Comparison of ENCODE assay signal across 2 cellular contexts in the genomic region with DNA sequence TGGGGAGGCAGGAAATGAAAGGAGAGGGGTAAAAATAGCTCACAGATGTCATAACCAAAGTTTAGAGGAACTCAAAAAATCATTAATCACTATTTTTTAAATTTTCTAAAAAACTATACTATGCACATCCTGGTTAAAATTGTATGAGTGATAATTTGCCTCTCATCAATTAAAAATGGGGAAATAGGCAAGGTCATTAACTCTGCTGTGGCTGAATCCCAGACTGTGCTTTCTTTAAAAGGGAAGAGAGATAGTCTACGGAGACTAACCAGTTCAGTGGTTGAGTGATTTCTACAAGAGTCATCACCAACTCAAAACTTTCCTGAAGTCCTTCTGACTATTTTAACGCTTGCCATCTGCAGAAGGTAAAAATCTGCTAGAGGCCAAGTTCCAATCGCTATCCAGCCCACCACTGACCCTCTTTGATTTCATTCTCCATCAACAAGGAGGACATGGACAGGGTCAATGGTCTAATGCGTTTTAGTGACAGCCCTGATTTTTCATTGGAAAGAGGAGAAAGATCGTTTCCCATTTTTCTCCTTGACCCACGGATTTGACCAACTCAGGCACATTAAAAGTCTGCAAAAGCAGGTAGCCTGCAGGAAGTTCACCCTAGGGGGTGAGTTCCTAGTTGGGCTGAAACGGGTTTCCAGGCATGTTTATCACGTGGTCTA.
A peak's percentile ranks its signal among the peaks of the same experiment; 100 is the strongest.
TF ChIP-seq lines count a peak whose summit lies in the region.

No MANE protein-coding gene starts in this region.

TF ChIP-seq in GM12878, 131 proteins besides CTCF, POLR2A, EP300 and RAD21 (continued from another document):
- TF ChIP-seq E2F4 (IDR thresholded peaks at IDR 0.05; ENCODE audit: low read depth, low read length) (no peak), SUPT20H (IDR thresholded peaks at IDR 0.05; ENCODE audit: borderline replicate concordance, control insufficient read depth, low read depth, low read length) (no peak), EZH2 (IDR thresholded peaks at IDR 0.05; ENCODE audit: borderline replicate concordance, control insufficient read depth, low read depth, low read length) (no peak), NRF1 (conservative IDR thresholded peaks at IDR 0.05; ENCODE audit: low read depth, low read length) (no peak)
- TF ChIP-seq, protein P1, sequence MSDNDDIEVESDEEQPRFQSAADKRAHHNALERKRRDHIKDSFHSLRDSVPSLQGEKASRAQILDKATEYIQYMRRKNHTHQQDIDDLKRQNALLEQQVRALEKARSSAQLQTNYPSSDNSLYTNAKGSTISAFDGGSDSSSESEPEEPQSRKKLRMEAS (IDR thresholded peaks at IDR 0.05; ENCODE audit: low read depth, low read length): no peak

TF ChIP-seq in HepG2, 621 proteins besides CTCF, POLR2A, EP300 and RAD21 (continued from another document):
- TF ChIP-seq, protein P2, sequence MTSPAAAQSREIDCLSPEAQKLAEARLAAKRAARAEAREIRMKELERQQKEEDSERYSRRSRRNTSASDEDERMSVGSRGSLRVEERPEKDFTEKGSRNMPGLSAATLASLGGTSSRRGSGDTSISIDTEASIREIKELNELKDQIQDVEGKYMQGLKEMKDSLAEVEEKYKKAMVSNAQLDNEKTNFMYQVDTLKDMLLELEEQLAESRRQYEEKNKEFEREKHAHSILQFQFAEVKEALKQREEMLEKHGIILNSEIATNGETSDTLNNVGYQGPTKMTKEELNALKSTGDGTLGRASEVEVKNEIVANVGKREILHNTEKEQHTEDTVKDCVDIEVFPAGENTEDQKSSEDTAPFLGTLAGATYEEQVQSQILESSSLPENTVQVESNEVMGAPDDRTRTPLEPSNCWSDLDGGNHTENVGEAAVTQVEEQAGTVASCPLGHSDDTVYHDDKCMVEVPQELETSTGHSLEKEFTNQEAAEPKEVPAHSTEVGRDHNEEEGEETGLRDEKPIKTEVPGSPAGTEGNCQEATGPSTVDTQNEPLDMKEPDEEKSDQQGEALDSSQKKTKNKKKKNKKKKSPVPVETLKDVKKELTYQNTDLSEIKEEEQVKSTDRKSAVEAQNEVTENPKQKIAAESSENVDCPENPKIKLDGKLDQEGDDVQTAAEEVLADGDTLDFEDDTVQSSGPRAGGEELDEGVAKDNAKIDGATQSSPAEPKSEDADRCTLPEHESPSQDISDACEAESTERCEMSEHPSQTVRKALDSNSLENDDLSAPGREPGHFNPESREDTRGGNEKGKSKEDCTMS (CRISPR knock-in tag; conservative IDR thresholded peaks at IDR 0.05): no peak
- TF ChIP-seq ZNF879 (CRISPR knock-in tag; IDR thresholded peaks at IDR 0.05) (no peak), ZNF670 (CRISPR knock-in tag; IDR thresholded peaks at IDR 0.05; ENCODE audit: borderline replicate concordance) (0 out of 2 replicates have a peak, but pooled peaks have one; percentile 1), ZNF7 (CRISPR knock-in tag; IDR thresholded peaks at IDR 0.05) (peak; percentile 96), HDAC2 (CRISPR knock-in tag; IDR thresholded peaks at IDR 0.05) (0 out of 2 replicates have a peak, but pooled peaks have one; percentile 4), ZMYM4 (CRISPR knock-in tag; IDR thresholded peaks at IDR 0.05) (no peak), ZNF749 (CRISPR knock-in tag; IDR thresholded peaks at IDR 0.05; ENCODE audit: borderline replicate concordance) (peak; percentile 9; the same call in 1 of the 2 replicates), ZNF781 (CRISPR knock-in tag; IDR thresholded peaks at IDR 0.05; ENCODE audit: borderline replicate concordance, not compliant biosample characterization) (no peak), SIN3B (IDR thresholded peaks at IDR 0.05; ENCODE audit: low read length) (no peak)
- TF ChIP-seq, protein P3, sequence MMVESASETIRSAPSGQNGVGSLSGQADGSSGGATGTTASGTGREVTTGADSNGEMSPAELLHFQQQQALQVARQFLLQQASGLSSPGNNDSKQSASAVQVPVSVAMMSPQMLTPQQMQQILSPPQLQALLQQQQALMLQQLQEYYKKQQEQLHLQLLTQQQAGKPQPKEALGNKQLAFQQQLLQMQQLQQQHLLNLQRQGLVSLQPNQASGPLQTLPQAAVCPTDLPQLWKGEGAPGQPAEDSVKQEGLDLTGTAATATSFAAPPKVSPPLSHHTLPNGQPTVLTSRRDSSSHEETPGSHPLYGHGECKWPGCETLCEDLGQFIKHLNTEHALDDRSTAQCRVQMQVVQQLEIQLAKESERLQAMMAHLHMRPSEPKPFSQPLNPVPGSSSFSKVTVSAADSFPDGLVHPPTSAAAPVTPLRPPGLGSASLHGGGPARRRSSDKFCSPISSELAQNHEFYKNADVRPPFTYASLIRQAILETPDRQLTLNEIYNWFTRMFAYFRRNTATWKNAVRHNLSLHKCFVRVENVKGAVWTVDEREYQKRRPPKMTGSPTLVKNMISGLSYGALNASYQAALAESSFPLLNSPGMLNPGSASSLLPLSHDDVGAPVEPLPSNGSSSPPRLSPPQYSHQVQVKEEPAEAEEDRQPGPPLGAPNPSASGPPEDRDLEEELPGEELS (CRISPR knock-in tag; IDR thresholded peaks at IDR 0.05): no peak
